ENCODE assay signal across 9 cellular contexts in the genomic region with DNA sequence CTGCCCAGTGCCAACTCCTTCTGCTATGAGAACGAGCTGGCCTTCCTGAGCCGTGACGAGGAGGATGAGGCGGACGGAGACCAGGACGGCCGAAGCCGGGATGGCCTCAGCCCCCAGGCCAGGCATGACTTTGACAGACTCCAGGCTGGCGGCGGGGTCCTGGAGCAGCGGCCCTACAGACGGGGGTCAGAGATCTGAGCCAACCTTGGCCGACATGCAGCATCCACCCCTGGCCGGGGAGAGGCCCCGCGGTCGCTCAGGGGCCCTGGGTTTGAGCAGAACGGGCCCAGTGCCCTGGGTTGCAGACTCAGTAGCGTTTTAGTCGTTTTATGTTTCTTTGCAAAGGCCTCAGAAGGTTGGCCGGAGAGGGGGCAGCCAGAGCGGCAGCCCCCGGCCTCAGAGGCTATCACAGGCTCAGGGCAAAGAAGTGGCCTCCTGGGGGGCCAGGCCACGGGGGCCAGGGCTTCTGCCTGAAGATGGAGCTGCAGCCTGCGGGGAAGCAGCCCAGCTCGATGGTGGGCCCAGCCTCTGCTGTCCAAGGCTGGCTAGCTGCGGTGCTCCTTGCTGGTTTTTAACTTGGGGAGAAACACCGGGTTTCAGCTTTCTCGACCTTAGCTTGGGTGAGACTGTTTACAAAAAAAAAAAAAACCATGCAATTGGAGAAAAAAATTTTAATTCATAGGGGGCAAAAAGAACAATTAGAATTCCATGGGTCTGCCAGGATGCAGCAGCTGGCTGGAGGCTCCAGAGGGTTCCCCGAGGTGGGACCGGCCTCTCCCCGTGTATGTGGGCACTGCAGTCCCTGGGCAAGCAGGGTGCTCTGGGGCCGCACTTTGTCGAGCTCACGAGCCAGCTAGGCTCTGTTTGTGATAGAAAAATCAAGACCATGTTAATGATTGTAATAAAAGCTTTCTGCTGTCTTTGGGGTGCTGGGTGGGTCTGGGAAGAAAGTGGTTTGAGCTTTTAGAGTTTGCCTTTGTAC. TPM values are rescaled to one million over a fixed set of nuclear protein-coding genes. Genes with fewer than 3 reads are reported as not detected.
"Had no signal": no experiment of that assay in that cellular context is flagged by ENCODE, and none has a peak within 500 bp of the region (broad histone marks: within the 10 kb centered on the region; RNA-seq: fewer than 3 reads in every experiment).

No MANE protein-coding gene starts in this region.

RNA-seq across cellular contexts. Expression of gene KCNJ18, which starts 11.9 kb away (rescaled TPM):
- total RNA-seq: LHCN-M2, MCF 10A, NCI-H460, OCI-LY7, PC-9, Right ventricle myocardium inferior, RPMI7951, SJCRH30, SK-MEL-5 had no signal
